1 cellular context compared by ENCODE assay signal in the genomic region with DNA sequence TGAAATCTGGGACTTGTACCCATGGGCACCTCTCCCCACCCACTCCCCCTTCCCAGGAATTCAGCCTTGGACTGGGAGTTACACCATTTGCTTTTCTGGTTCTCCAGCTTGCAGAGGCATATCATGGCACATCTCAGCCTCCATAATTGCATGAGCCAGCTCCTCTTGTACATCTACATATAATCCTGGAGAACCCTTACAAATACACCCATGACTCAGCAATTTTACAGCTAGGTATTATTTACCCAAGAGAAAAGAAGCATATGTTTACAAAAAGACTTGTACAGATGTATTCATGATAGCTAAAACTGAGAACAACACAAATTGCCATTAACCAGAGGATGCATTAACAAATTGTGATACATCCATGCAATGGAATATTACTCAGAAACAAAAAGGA.
TF ChIP-seq lines count a peak whose summit lies in the region.

No MANE protein-coding gene starts in this region.

TF ChIP-seq in K562, 482 proteins besides CTCF, POLR2A, EP300 and RAD21 (continued from another document):
- TF ChIP-seq, protein P1, sequence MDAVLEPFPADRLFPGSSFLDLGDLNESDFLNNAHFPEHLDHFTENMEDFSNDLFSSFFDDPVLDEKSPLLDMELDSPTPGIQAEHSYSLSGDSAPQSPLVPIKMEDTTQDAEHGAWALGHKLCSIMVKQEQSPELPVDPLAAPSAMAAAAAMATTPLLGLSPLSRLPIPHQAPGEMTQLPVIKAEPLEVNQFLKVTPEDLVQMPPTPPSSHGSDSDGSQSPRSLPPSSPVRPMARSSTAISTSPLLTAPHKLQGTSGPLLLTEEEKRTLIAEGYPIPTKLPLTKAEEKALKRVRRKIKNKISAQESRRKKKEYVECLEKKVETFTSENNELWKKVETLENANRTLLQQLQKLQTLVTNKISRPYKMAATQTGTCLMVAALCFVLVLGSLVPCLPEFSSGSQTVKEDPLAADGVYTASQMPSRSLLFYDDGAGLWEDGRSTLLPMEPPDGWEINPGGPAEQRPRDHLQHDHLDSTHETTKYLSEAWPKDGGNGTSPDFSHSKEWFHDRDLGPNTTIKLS (IDR thresholded peaks at IDR 0.05; ENCODE audit: borderline replicate concordance, low read depth) = no peak
- no peak for TF ChIP-seq GABPB1 (CRISPR knock-in tag; IDR thresholded peaks at IDR 0.05)
- TF ChIP-seq, protein P2, sequence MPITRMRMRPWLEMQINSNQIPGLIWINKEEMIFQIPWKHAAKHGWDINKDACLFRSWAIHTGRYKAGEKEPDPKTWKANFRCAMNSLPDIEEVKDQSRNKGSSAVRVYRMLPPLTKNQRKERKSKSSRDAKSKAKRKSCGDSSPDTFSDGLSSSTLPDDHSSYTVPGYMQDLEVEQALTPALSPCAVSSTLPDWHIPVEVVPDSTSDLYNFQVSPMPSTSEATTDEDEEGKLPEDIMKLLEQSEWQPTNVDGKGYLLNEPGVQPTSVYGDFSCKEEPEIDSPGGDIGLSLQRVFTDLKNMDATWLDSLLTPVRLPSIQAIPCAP (CRISPR knock-in tag; IDR thresholded peaks at IDR 0.05; ENCODE audit: borderline replicate concordance) = no peak
